In the genomic region with DNA sequence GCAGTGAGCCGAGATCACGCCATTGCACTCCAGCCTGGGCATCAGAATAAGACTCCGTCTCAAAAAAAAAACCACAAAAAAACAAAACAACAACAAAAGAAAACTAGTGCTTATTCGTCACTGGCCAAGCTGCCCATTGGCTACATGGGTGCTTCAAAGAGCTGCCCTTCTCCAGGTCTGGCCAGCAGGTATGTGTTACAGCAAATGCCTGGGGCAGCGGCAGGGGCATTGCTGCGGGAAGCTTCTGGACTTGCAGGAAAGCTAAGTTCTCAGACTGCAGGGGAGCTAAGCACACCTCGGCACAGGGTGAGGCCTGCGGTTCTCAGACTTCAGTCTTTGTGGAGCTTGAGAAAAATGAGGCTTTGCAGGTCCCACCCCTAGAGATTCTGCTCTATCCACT, we compare ENCODE assay signal across 10 cellular contexts. TPM values are rescaled to one million over a fixed set of nuclear protein-coding genes. Genes with fewer than 3 reads are reported as not detected.
"Had no signal": no experiment of that assay in that cellular context is flagged by ENCODE, and none has a peak within 500 bp of the region (broad histone marks: within the 10 kb centered on the region; RNA-seq: fewer than 3 reads in every experiment).

No MANE protein-coding gene starts in this region.

- H3K9me3 ChIP-seq: HAP-1 had no signal

- ATAC-seq: HCT116, K562 had no signal

- H3K4me3 Mint-ChIP-seq: HFFc6 had no signal

- H3K9me3 Mint-ChIP-seq: HFFc6 had no signal

- H3K9ac ChIP-seq: GM23248 had no signal

- H3K27ac ChIP-seq: GM23248 had no signal

- H2AFZ ChIP-seq: GM23248 had no signal

- DNase-seq: GM23248, GOT3, H7, HFFc6, IMR-90 had no signal

- H3K4me3 ChIP-seq: GM23248, HAP-1, K562 had no signal

- H3K36me3 ChIP-seq: HAP-1 had no signal

- H3K4me1 ChIP-seq: HAP-1 had no signal

- H3K27ac Mint-ChIP-seq: HFFc6 had no signal

RNA-seq across cellular contexts. Expression of a gene that starts 4.1 kb away (rescaled TPM):
- total RNA-seq: GM23248, H4, H7, HFFc6, HT-29, IMR-90, K562 had no signal
- polyA plus RNA-seq: GM23248, IMR-90, K562 had no signal
